Comparison of ENCODE assay signal across 20 cellular contexts in genomic region chrX:130836447-130836846, GRCh38.
DNase-seq lines count a peak whose midpoint lies in the region; ATAC-seq, FAIRE-seq and TF ChIP-seq lines count a peak whose summit lies in the region.
"Had no signal": no experiment of that assay in that cellular context is flagged by ENCODE, and none has a peak within 500 bp of the region (broad histone marks: within the 10 kb centered on the region; RNA-seq: fewer than 3 reads in every experiment).

No MANE protein-coding gene starts in this region.

- H3K4ac ChIP-seq in IMR-90 (ENCODE audit: low read depth, low read length) = no peak overlapping the region

- H4K91ac ChIP-seq in IMR-90 (ENCODE audit: insufficient read depth, low read depth, low read length) = no peak overlapping the region

- no peak overlapping the region for H2BK20ac ChIP-seq in IMR-90 (ENCODE audit: low read depth, low read length)

- H2BK5ac ChIP-seq in IMR-90 (ENCODE audit: low read depth, low read length, poor library complexity, severe bottlenecking) = no peak overlapping the region

- no peak for ATAC-seq in IMR-90 (ENCODE audit: low read depth)
- peak; percentile 60 to 80 (median 71) for ATAC-seq in pancreas
- ATAC-seq: activated CD4-positive, CD25-positive, alpha-beta regulatory T cell treated with anti-CD3 and anti-CD28 coated beads, Interleukin-2, amount 50 U/mL, for 24 hours; SK-N-SH treated with all-trans-retinoic acid at 6 μM for 48 hours had no signal

- BruUV-seq in IMR-90 (replicated peaks; lab: Mats Ljungman, UMichigan) = no TSS peak

- H3K27ac Mint-ChIP-seq in activated CD4-positive, alpha-beta T cell treated with anti-CD3 and anti-CD28 coated beads, Interleukin-2, amount 10 ng/mL, durations not matched to agents 24 days and 14 days = no peak overlapping the region
- H3K27ac Mint-ChIP-seq: activated naive CD4-positive, alpha-beta T cell treated with anti-CD3 and anti-CD28 coated beads, Interleukin-2, amount 50 U/mL, for 24 hours had no signal

- FAIRE-seq in pancreas (lab: Jason Lieb, UNC) = no peak
- FAIRE-seq: H1 had no signal

- no peak overlapping the region for H3K4me2 ChIP-seq in IMR-90 (ENCODE audit: low read depth, low read length)

- no peak overlapping the region for H3K27ac ChIP-seq in IMR-90 (ENCODE audit: insufficient read depth, low read length)
- no peak overlapping the region for H3K27ac ChIP-seq in pancreas
- H3K27ac ChIP-seq: 22Rv1, heart left ventricle, parathyroid adenoma had no signal

- no peak overlapping the region for H4K5ac ChIP-seq in IMR-90 (ENCODE audit: low read depth, low read length)

- peaks cover 4% of the 10 kb centered on the region for H3K4me1 Mint-ChIP-seq in activated CD4-positive, alpha-beta T cell treated with anti-CD3 and anti-CD28 coated beads, Interleukin-2, amount 10 ng/mL, durations not matched to agents 24 days and 14 days

- H3K4me1 ChIP-seq in IMR-90 (ENCODE audit: control insufficient read depth, insufficient read depth, low read length) (no peaks in the 10 kb centered on the region), pancreas (no peaks in the 10 kb centered on the region)
- H3K4me1 ChIP-seq: BE2C, parathyroid adenoma had no signal

- dilution Hi-C loops in IMR-90 (cut with HindIII; ENCODE audit: low sequenced_read_pairs, unreplicated experiment) = no loop called here

- no peak for TF ChIP-seq CTCF in IMR-90 (conservative IDR thresholded peaks at IDR 0.05; ENCODE audit: low read depth, low read length)
- no peak for TF ChIP-seq CTCF in fibroblast of pulmonary artery (IDR thresholded peaks at IDR 0.05; ENCODE audit: low read length, missing control alignments)
- no peak for TF ChIP-seq CTCF in pancreas (IDR thresholded peaks at IDR 0.05)

- in situ Hi-C loops in IMR-90 (cut with MboI; ENCODE audit: low sequenced_read_pairs) = no loop called here

- no peaks in the 10 kb centered on the region for H3K9me3 ChIP-seq in IMR-90 (ENCODE audit: control insufficient read depth, insufficient read depth, low read length)
- H3K9me3 ChIP-seq in pancreas = no peaks in the 10 kb centered on the region
- H3K9me3 ChIP-seq: BE2C, heart left ventricle had no signal

- no peak overlapping the region for H3K23ac ChIP-seq in IMR-90 (ENCODE audit: low read depth, low read length)

- no peak overlapping the region for H2AK9ac ChIP-seq in IMR-90 (replicated peaks; ENCODE audit: low read depth, low read length, poor library complexity)

- no peak overlapping the region for H2BK15ac ChIP-seq in IMR-90 (ENCODE audit: low read depth, low read length)

- no CpG with 5 or more reads among the region's 2 CpGs for WGBS in IMR-90 (ENCODE audit: extremely low coverage in 2 of 2, insufficient read length in 1 of 2), 2 experiments
- WGBS in pancreas, 2 donors = 9 to 13% methylated on average over 2 of the region's 2 CpGs

- no peak overlapping the region for H3K18ac ChIP-seq in IMR-90 (ENCODE audit: low read depth, low read length)

- H3K36me3 Mint-ChIP-seq in activated CD4-positive, alpha-beta T cell treated with anti-CD3 and anti-CD28 coated beads, Interleukin-2, amount 10 ng/mL, durations not matched to agents 24 days and 14 days (ENCODE audit: low read depth) = no peaks in the 10 kb centered on the region
- H3K36me3 Mint-ChIP-seq: activated naive CD4-positive, alpha-beta T cell treated with anti-CD3 and anti-CD28 coated beads, Interleukin-2, amount 50 U/mL, for 24 hours; naive B cell had no signal

- H3K9me3 Mint-ChIP-seq in activated CD4-positive, alpha-beta T cell treated with anti-CD3 and anti-CD28 coated beads, Interleukin-2, amount 10 ng/mL, durations not matched to agents 24 days and 14 days = no peaks in the 10 kb centered on the region
- H3K9me3 Mint-ChIP-seq: activated naive CD4-positive, alpha-beta T cell treated with anti-CD3 and anti-CD28 coated beads, Interleukin-2, amount 50 U/mL, for 24 hours; naive B cell had no signal

- no peak overlapping the region for H2AK5ac ChIP-seq in IMR-90 (ENCODE audit: low read depth, low read length)

- no peak overlapping the region for H3K4me3 Mint-ChIP-seq in activated CD4-positive, alpha-beta T cell treated with anti-CD3 and anti-CD28 coated beads, Interleukin-2, amount 10 ng/mL, durations not matched to agents 24 days and 14 days
- H3K4me3 Mint-ChIP-seq: activated naive CD4-positive, alpha-beta T cell treated with anti-CD3 and anti-CD28 coated beads, Interleukin-2, amount 50 U/mL, for 24 hours; naive B cell had no signal

- H2AFZ ChIP-seq in IMR-90 (replicated peaks; ENCODE audit: low read length, poor library complexity) = no peak overlapping the region
- H2AFZ ChIP-seq: parathyroid adenoma had no signal

- H3K27me3 ChIP-seq in IMR-90 (ENCODE audit: control insufficient read depth, insufficient read depth, low read length) (no peaks in the 10 kb centered on the region; the same call in 1 of the 2 replicates), pancreas (no peaks in the 10 kb centered on the region)
- H3K27me3 ChIP-seq: BE2C had no signal

- no peaks in the 10 kb centered on the region for H3K36me3 ChIP-seq in IMR-90 (ENCODE audit: control insufficient read depth, insufficient read depth, low read length)
- H3K36me3 ChIP-seq in pancreas = no peaks in the 10 kb centered on the region
- H3K36me3 ChIP-seq: BE2C, heart left ventricle had no signal

- no peak for TF ChIP-seq POLR2A in IMR-90 (IDR thresholded peaks at IDR 0.05; ENCODE audit: low read depth, low read length)

- CTCF ChIA-PET in IMR-90 (lab: Yijun Ruan, JAX) = interaction anchor here (0.6 to 1.1 kb wide), 2 partner anchors 9 to 222 kb away, joined by 3 to 5 read pairs; no protein-coding TSS in a partner anchor

- H3K79me1 ChIP-seq in IMR-90 (ENCODE audit: low read depth in 1 of 2, low read length in 2 of 2) = no peaks in the 10 kb centered on the region

- no peak overlapping the region for H3K56ac ChIP-seq in IMR-90 (ENCODE audit: extremely low read depth, insufficient read depth, low read length)

- H4K8ac ChIP-seq in IMR-90 (ENCODE audit: low read depth in 2 of 2, low read length in 2 of 2) = no peak overlapping the region

- no peaks in the 10 kb centered on the region for H3K9me1 ChIP-seq in IMR-90 (ENCODE audit: insufficient read depth, low read length)

- H3K4me3 ChIP-seq in IMR-90 (ENCODE audit: insufficient read depth, low read depth, low read length) (no peak overlapping the region), fibroblast of pulmonary artery (replicated peaks; ENCODE audit: low read depth, low read length) (no peak overlapping the region), pancreas (no peak overlapping the region)
- H3K4me3 ChIP-seq: heart left ventricle had no signal

- no peak overlapping the region for H3K14ac ChIP-seq in IMR-90 (replicated peaks; ENCODE audit: low read depth, low read length)

- TF ChIP-seq RAD21 in IMR-90 (IDR thresholded peaks at IDR 0.05; ENCODE audit: low read length) = no peak

- no peak overlapping the region for H3K9ac ChIP-seq in IMR-90 (ENCODE audit: low read depth, low read length)
- H3K9ac ChIP-seq: parathyroid adenoma had no signal

- peak; percentile 1 for DNase-seq in DMS53 (lab: John Stamatoyannopoulos, UW)
- DNase-seq in DMS53 treated with DMSO at 0.1 percent for 48 hours (lab: John Stamatoyannopoulos, UW; ENCODE audit: unreplicated experiment) = no peak
- peak; percentile 22 for DNase-seq in IMR-90
- peak; percentile 15 for DNase-seq in fibroblast of pulmonary artery (ENCODE audit: low read depth)
- peak in 1 of 6 donors; percentile 1 for DNase-seq in pancreas
- no peak for DNase-seq in activated CD4-positive, alpha-beta T cell treated with anti-CD3 and anti-CD28 coated beads, Interleukin-2, amount 10 ng/mL, durations not matched to agents 24 days and 14 days
- no peak for DNase-seq in NCI-H748 (lab: John Stamatoyannopoulos, UW; ENCODE audit: unreplicated experiment)
- no peak for DNase-seq in NCI-H526 treated with DMSO at 0.1 percent for 48 hours (lab: John Stamatoyannopoulos, UW)
- DNase-seq: BE2C; heart left ventricle; naive B cell; NCI-H1930; NK-92 treated with Interleukin-12 subunit alpha and Interleukin-12 subunit beta, amount 100 ng/mL, for 24 hours; T1000 had no signal

- intact Hi-C loops in IMR-90 (cut with micrococcal nuclease) (no loop called here), pancreas (cut with DNase I) (no loop called here)
- intact Hi-C loops in activated CD4-positive, alpha-beta T cell treated with anti-CD3 and anti-CD28 coated beads, Interleukin-2, amount 10 ng/mL, durations not matched to agents 24 days and 14 days (cut with micrococcal nuclease) = no loop called here

- no peak overlapping the region for H2BK120ac ChIP-seq in IMR-90 (ENCODE audit: low read depth, low read length)

- no peaks in the 10 kb centered on the region for H3K27me3 Mint-ChIP-seq in activated CD4-positive, alpha-beta T cell treated with anti-CD3 and anti-CD28 coated beads, Interleukin-2, amount 10 ng/mL, durations not matched to agents 24 days and 14 days
- H3K27me3 Mint-ChIP-seq: activated naive CD4-positive, alpha-beta T cell treated with anti-CD3 and anti-CD28 coated beads, Interleukin-2, amount 50 U/mL, for 24 hours; naive B cell had no signal

- H4K20me1 ChIP-seq in IMR-90 (ENCODE audit: insufficient read depth, low read length) = no peaks in the 10 kb centered on the region

- POLR2A ChIA-PET in IMR-90 (lab: Charles Lee; ENCODE audit: unreplicated experiment) = no interaction called here

TF ChIP-seq in IMR-90, 13 proteins besides CTCF, POLR2A, EP300 and RAD21 (continues in another document):
- TF ChIP-seq RCOR1 (IDR thresholded peaks at IDR 0.05; ENCODE audit: insufficient replicate concordance, low read length) (no peak), ELK1 (IDR thresholded peaks at IDR 0.05; ENCODE audit: borderline replicate concordance, low read depth, low read length) (no peak), CHD1 (IDR thresholded peaks at IDR 0.05; ENCODE audit: low read depth, low read length) (no peak), NFE2L2 (IDR thresholded peaks at IDR 0.05; ENCODE audit: low read depth, low read length) (no peak), MAZ (IDR thresholded peaks at IDR 0.05; ENCODE audit: borderline replicate concordance, low read depth, low read length) (no peak), MAFK (IDR thresholded peaks at IDR 0.05; ENCODE audit: low read depth, low read length) (no peak), MXI1 (IDR thresholded peaks at IDR 0.05; ENCODE audit: borderline replicate concordance, low read depth, low read length) (no peak), RFX5 (IDR thresholded peaks at IDR 0.05; ENCODE audit: low read depth, low read length) (no peak), BHLHE40 (IDR thresholded peaks at IDR 0.05; ENCODE audit: low read depth, low read length) (no peak)

Comparison
In these comparisons a context has a peak if more than half of its experiments do, and no peak if none do; other contexts are left out.
1. DNase-seq: peak in DMS53 (single experiment), IMR-90 (single experiment) and fibroblast of pulmonary artery (single experiment); none in DMS53 treated with DMSO at 0.1 percent for 48 hours (single experiment), activated CD4-positive, alpha-beta T cell treated with anti-CD3 and anti-CD28 coated beads, Interleukin-2, amount 10 ng/mL, durations not matched to agents 24 days and 14 days (single experiment), NCI-H748 (single experiment) and NCI-H526 treated with DMSO at 0.1 percent for 48 hours (single experiment).